Comparison of ENCODE assay signal across 2 cellular contexts in genomic region chr2:118844261-118845004, GRCh38.
A peak's percentile ranks its signal among the peaks of the same experiment; 100 is the strongest.
TF ChIP-seq lines count a peak whose summit lies in the region.

No MANE protein-coding gene starts in this region.

TF ChIP-seq in GM23338, 12 proteins besides CTCF, POLR2A, EP300 and RAD21:
- TF ChIP-seq ZNF462 (CRISPR knock-in tag; IDR thresholded peaks at IDR 0.05) (no peak), EZH2 (IDR thresholded peaks at IDR 0.05; ENCODE audit: low read depth, unreplicated experiment) (peak; percentile 86), ZNF114 (CRISPR knock-in tag; IDR thresholded peaks at IDR 0.05) (no peak)

TF ChIP-seq in WTC11, 78 proteins besides CTCF, POLR2A, EP300 and RAD21 (continued from another document):
- TF ChIP-seq PRDM15 (CRISPR knock-in tag; IDR thresholded peaks at IDR 0.05) = peak; percentile 94
